1 cellular context compared by ENCODE assay signal in the genomic region with DNA sequence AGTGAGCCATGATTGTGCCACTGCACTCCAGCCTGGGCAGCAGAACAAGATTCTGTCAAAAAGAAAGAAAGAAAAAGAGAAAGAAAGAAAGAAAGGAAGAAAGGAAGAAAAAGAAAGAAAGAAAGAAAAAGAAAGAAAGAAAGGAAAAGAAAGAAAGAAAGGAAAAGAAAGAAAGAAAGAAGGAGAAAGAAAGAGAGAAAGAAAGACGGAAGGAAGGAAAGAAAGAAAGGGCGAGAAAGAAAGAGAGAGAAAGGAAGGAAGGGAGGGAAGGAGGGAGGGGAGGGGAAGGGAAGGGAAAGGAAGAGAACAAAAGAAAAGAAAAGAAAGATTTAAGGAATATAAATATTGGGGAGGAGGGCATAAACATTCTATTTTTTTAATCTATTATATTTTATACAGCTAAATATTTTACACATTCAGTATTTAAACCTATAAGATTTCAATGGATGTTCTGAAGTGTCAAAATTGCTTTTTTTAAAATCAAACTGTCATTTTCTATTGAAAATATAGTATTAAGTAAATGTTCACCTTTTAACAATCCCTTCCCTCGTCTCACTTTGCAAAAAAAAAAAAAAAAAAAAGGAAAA.
TF ChIP-seq lines count a peak whose summit lies in the region.

No MANE protein-coding gene starts in this region.

TF ChIP-seq in HepG2, 621 proteins besides CTCF, POLR2A, EP300 and RAD21:
- peak; percentile 92 for TF ChIP-seq HNRNPK (IDR thresholded peaks at IDR 0.05; ENCODE audit: low read depth, low read length, poor library complexity, severe bottlenecking)
- no peak for TF ChIP-seq ZNF235 (CRISPR knock-in tag; IDR thresholded peaks at IDR 0.05; ENCODE audit: borderline replicate concordance)
- no peak for TF ChIP-seq ATF7-NPFF (CRISPR knock-in tag; IDR thresholded peaks at IDR 0.05; ENCODE audit: low read depth)
